In genomic region chr20:19519461-19519860, GRCh38 we compare ENCODE assay signal across 29 cellular contexts.
"Had no signal": no experiment of that assay in that cellular context is flagged by ENCODE, and none has a peak within 500 bp of the region (broad histone marks: within the 10 kb centered on the region; RNA-seq: fewer than 3 reads in every experiment).

No MANE protein-coding gene starts in this region.

- H2AFZ ChIP-seq: hepatocyte, neural progenitor cell had no signal

- H3K4me1 ChIP-seq: foreskin keratinocyte, heart left ventricle, left lung, neural progenitor cell, prostate gland, right atrium auricular region, suprapubic skin, upper lobe of right lung, uterus had no signal

- DNase-seq: dermis blood vessel endothelial cell; effector memory CD4-positive, alpha-beta T cell; foreskin keratinocyte; heart left ventricle; kidney; left cardiac atrium; left lung; mesenchymal stem cell; mucosa of descending colon; naive B cell; stimulated activated CD4-positive, alpha-beta T cell treated with anti-CD3 and anti-CD28 coated beads, Interleukin-12 subunit alpha, Interleukin-12 subunit beta, amount 100 ng/mL, for 4 hours; stimulated activated CD4-positive, alpha-beta T cell treated with anti-CD3 and anti-CD28 coated beads, Interleukin-1b, Interleukin-23, amount 100 ng/mL, for 48 hours; stimulated activated CD4-positive, alpha-beta T cell treated with anti-CD3 and anti-CD28 coated beads, Interleukin-4, amount 100 ng/mL, for 1 hour; stimulated activated CD8-positive, alpha-beta memory T cell treated with anti-CD3 and anti-CD28 coated beads, Interleukin-4, amount 100 ng/mL, for 48 hours; stimulated activated naive CD4-positive, alpha-beta T cell; stimulated activated naive CD8-positive, alpha-beta T cell treated with anti-CD3 and anti-CD28 coated beads, Interleukin-15, amount 100 ng/mL, for 72 hours; transverse colon; upper lobe of right lung; uterus had no signal

- H3K4me3 ChIP-seq: esophagus muscularis mucosa, gastroesophageal sphincter, heart left ventricle, hepatocyte, left lung, mucosa of descending colon, neural progenitor cell, prostate gland, right atrium auricular region, smooth muscle cell, suprapubic skin, transverse colon, upper lobe of right lung, uterus had no signal

- H3K9ac ChIP-seq: neural progenitor cell had no signal

- FAIRE-seq: endothelial cell of umbilical vein, kidney had no signal

- H3K9me3 ChIP-seq: esophagus muscularis mucosa, gastroesophageal sphincter, heart left ventricle, left lung, mucosa of descending colon, prostate gland, right atrium auricular region, suprapubic skin, transverse colon, upper lobe of right lung, uterus had no signal

- ATAC-seq: foreskin keratinocyte; gastroesophageal sphincter; heart left ventricle; left cardiac atrium; left lung; mucosa of descending colon; sciatic nerve; stimulated activated naive CD8-positive, alpha-beta T cell treated with anti-CD3 and anti-CD28 coated beads, Interleukin-15, amount 100 ng/mL, for 72 hours; upper lobe of right lung had no signal

- H3K4me2 ChIP-seq: hepatocyte, neural progenitor cell, smooth muscle cell had no signal

- H3K27ac ChIP-seq: esophagus muscularis mucosa, foreskin keratinocyte, gastroesophageal sphincter, heart left ventricle, hepatocyte, left lung, neural progenitor cell, prostate gland, right atrium auricular region, suprapubic skin, transverse colon, upper lobe of right lung, uterus had no signal

- H3K36me3 ChIP-seq: esophagus muscularis mucosa, gastroesophageal sphincter, heart left ventricle, left lung, neural progenitor cell, prostate gland, right atrium auricular region, suprapubic skin, transverse colon, upper lobe of right lung, uterus had no signal

- H3K79me2 ChIP-seq: hepatocyte had no signal

- H3K27me3 ChIP-seq: esophagus muscularis mucosa, gastroesophageal sphincter, left lung, neural progenitor cell, right atrium auricular region, suprapubic skin, transverse colon, upper lobe of right lung, uterus had no signal
